Comparison of ENCODE assay signal across 1 cellular context in the genomic region with DNA sequence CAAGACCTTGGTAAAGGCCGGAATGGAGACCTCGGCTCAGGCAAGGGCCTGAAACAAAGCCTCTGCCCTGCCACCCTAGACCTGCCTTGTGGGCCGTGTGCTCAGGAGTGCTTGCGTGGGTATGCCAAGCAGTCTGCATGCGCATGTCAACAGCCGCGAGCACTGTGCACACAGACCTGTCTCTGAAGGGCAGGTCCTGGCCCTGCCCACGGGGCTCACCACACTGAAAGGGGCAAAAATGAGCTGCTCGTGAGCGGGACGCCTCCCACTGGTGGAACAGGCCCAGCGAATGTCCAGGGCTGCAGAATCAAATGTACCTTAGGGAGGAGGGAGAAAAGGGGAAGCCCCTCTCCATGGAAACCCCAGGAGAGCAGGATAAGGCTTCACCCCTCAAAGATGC.
TF ChIP-seq lines count a peak whose summit lies in the region.

No MANE protein-coding gene starts in this region.

TF ChIP-seq in WTC11, 78 proteins besides CTCF, POLR2A, EP300 and RAD21 (continued from another document):
- TF ChIP-seq, protein P1, sequence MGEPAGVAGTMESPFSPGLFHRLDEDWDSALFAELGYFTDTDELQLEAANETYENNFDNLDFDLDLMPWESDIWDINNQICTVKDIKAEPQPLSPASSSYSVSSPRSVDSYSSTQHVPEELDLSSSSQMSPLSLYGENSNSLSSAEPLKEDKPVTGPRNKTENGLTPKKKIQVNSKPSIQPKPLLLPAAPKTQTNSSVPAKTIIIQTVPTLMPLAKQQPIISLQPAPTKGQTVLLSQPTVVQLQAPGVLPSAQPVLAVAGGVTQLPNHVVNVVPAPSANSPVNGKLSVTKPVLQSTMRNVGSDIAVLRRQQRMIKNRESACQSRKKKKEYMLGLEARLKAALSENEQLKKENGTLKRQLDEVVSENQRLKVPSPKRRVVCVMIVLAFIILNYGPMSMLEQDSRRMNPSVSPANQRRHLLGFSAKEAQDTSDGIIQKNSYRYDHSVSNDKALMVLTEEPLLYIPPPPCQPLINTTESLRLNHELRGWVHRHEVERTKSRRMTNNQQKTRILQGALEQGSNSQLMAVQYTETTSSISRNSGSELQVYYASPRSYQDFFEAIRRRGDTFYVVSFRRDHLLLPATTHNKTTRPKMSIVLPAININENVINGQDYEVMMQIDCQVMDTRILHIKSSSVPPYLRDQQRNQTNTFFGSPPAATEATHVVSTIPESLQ (CRISPR knock-in tag; IDR thresholded peaks at IDR 0.05) = no peak
- TF ChIP-seq USF2 (CRISPR knock-in tag; IDR thresholded peaks at IDR 0.05) = no peak
- TF ChIP-seq MXD4 (CRISPR knock-in tag; IDR thresholded peaks at IDR 0.05; ENCODE audit: borderline replicate concordance) = no peak
